ENCODE assay signal across 28 cellular contexts in the genomic region with DNA sequence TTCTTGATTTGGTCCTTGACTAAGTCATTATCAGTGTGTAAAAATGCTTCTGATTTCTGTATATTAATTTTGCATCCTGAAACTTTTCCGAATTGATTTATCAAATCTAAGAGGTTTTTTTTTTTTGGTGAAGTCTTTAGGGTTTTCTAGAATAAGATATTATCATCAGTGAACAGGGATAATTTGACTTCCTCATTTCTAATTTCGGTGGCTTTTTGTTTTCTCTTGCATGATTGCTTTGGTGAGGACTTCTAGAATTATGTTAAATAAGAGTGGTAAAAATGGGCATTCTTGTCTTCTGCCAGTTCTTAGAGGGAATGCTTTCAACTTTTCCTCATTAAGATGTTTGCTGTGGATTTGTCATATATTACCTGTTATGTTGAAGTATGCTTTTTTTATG.
"Had no signal": no experiment of that assay in that cellular context is flagged by ENCODE, and none has a peak within 500 bp of the region (broad histone marks: within the 10 kb centered on the region; RNA-seq: fewer than 3 reads in every experiment).

No MANE protein-coding gene starts in this region.

- DNase-seq: activated CD4-positive, alpha-beta T cell treated with anti-CD3 and anti-CD28 coated beads for 1 hour; activated CD4-positive, alpha-beta T cell treated with anti-CD3 and anti-CD28 coated beads for 48 hours; activated CD4-positive, alpha-beta T cell treated with anti-CD3 and anti-CD28 coated beads, Interleukin-2, amount 50 U/mL, for 4 hours; activated CD4-positive, CD25-positive, alpha-beta regulatory T cell; activated CD8-positive, alpha-beta T cell treated with anti-CD3 and anti-CD28 coated beads for 36 hours; activated gamma-delta T cell; activated naive CD4-positive, alpha-beta T cell treated with Interleukin-2 at 50 U/mL for 16 hours; activated naive CD8-positive, alpha-beta T cell treated with anti-CD3 and anti-CD28 coated beads, Interleukin-2, amount 10 ng/mL, durations not matched to agents 7 days and 5 days; activated T-cell treated with anti-CD3 and anti-CD28 coated beads, Interleukin-2, amount 50 U/mL, for 1 hour; amygdala; KG1; MM.1S; NCI-H1092; NCI-H1436 treated with DMSO at 0.1 percent for 48 hours; NCI-H1694 treated with DMSO at 0.1 percent for 48 hours; NCI-H2029; NCI-H345; NCI-H524 treated with DMSO at 0.1 percent for 48 hours; NK-92 treated with Interleukin-12 subunit alpha and Interleukin-12 subunit beta, amount 100 ng/mL, for 24 hours; Right ventricle myocardium superior; T1000; WERI-Rb-1 had no signal

- H3K4me1 Mint-ChIP-seq: activated naive CD8-positive, alpha-beta T cell treated with anti-CD3 and anti-CD28 coated beads, Interleukin-2, amount 10 ng/mL, durations not matched to agents 7 days and 5 days; central memory CD8-positive, alpha-beta T cell had no signal

- H3K36me3 ChIP-seq: ascending aorta, cardiac muscle cell, WERI-Rb-1 had no signal

- H3K4me3 ChIP-seq: ascending aorta, cardiac muscle cell, coronary artery had no signal

- H3K27me3 ChIP-seq: ascending aorta, cardiac muscle cell had no signal

- H3K27ac Mint-ChIP-seq: activated CD8-positive, alpha-beta T cell treated with anti-CD3 and anti-CD28 coated beads for 36 hours; activated naive CD4-positive, alpha-beta T cell treated with anti-CD3 and anti-CD28 coated beads, Interleukin-2, amount 50 U/mL, for 24 hours; activated naive CD8-positive, alpha-beta T cell treated with anti-CD3 and anti-CD28 coated beads, Interleukin-2, amount 10 ng/mL, durations not matched to agents 7 days and 5 days; activated T-helper 2 cell treated with anti-CD3 and anti-CD28 coated beads, Interferon-gamma antibody, Interleukin-2, Interleukin-4, amounts not matched to agents 10 μg/mL and 5 μg/mL and 100 μg/mL, durations not matched to agents 14 hours and 24 hours and 36 hours had no signal

- ATAC-seq: activated CD8-positive, alpha-beta T cell treated with anti-CD3 and anti-CD28 coated beads for 36 hours had no signal

- H3K4me1 ChIP-seq: ascending aorta had no signal

- H3K4me3 Mint-ChIP-seq: activated CD8-positive, alpha-beta T cell treated with anti-CD3 and anti-CD28 coated beads for 36 hours; activated naive CD4-positive, alpha-beta T cell treated with anti-CD3 and anti-CD28 coated beads, Interleukin-2, amount 50 U/mL, for 24 hours; activated naive CD8-positive, alpha-beta T cell treated with anti-CD3 and anti-CD28 coated beads, Interleukin-2, amount 10 ng/mL, durations not matched to agents 7 days and 5 days; central memory CD8-positive, alpha-beta T cell had no signal

- H3K27ac ChIP-seq: ascending aorta, cardiac muscle cell, coronary artery, WERI-Rb-1 had no signal

- H3K27me3 Mint-ChIP-seq: activated CD8-positive, alpha-beta T cell treated with anti-CD3 and anti-CD28 coated beads for 36 hours; activated naive CD4-positive, alpha-beta T cell treated with anti-CD3 and anti-CD28 coated beads, Interleukin-2, amount 50 U/mL, for 24 hours; activated naive CD8-positive, alpha-beta T cell treated with anti-CD3 and anti-CD28 coated beads, Interleukin-2, amount 10 ng/mL, durations not matched to agents 7 days and 5 days; central memory CD8-positive, alpha-beta T cell had no signal
